In the genomic region with DNA sequence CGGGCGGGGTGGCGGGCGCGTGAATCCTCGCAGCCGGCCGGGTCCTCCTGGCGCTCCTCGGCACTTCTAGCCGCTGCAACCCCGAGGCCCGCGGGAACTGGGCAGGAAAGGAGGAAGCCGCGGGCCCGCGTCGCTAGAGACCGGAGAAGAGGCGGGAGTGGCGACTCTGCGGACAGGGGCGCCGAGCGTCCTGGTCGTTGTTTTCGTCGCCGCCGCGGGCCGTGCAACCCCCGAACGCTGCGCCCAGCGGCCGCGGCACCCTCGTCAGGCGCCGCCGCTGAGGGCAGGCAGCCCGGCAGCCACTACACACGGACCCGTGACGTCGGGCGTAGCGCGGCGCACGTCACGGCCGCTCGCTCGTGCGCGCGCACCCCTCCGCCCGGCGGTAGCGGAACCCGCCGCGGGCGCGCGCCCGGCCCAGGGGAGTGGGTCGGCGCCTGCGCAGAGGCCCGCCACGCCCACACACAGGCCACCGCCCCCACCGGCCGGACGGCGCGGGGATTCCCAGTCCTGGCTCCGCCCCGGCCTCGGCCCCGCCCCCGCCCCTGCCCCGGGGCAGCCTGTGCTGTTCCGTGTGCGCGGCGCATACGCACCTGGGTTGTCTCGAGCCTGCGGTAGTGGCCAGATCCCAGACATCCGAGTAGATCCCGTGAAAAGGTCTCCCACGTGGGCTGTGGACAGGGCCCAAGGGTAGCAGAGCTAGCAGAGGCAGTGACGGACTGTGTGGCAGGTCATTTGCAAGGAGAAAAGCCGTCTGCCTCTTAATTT, we compare ENCODE assay signal across 8 cellular contexts. TPM values are rescaled to one million over a fixed set of nuclear protein-coding genes. Genes with fewer than 3 reads are reported as not detected.
DNase-seq lines count a peak whose midpoint lies in the region; ATAC-seq and TF ChIP-seq lines count a peak whose summit lies in the region.

A gene with protein sequence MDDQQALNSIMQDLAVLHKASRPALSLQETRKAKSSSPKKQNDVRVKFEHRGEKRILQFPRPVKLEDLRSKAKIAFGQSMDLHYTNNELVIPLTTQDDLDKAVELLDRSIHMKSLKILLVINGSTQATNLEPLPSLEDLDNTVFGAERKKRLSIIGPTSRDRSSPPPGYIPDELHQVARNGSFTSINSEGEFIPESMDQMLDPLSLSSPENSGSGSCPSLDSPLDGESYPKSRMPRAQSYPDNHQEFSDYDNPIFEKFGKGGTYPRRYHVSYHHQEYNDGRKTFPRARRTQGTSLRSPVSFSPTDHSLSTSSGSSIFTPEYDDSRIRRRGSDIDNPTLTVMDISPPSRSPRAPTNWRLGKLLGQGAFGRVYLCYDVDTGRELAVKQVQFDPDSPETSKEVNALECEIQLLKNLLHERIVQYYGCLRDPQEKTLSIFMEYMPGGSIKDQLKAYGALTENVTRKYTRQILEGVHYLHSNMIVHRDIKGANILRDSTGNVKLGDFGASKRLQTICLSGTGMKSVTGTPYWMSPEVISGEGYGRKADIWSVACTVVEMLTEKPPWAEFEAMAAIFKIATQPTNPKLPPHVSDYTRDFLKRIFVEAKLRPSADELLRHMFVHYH (minus strand): TSS at position 321 of the 768 bp plus-strand sequence. CDS start 44,846 bp downstream, outside the sequence.

- H3K36me3 Mint-ChIP-seq in T-helper 1 cell treated with Interleukin-12 subunit alpha and Interleukin-12 subunit beta and Interleukin-4 antibody, amounts not matched to agents 30 μg/mL and 1 μg/mL, for 36 hours (ENCODE audit: low read depth) = peaks cover 3% of the 10 kb centered on the region
- H3K36me3 Mint-ChIP-seq in progenitor cell of endocrine pancreas (ENCODE audit: insufficient read depth) = no peaks in the 10 kb centered on the region

- H3K4me3 ChIP-seq in upper lobe of right lung = peak within 1 kb of the TSS; percentile 82

- in situ Hi-C loops in GM13977 (cut with MboI; ENCODE audit: low pct_unique_long_range_greater_than_20kb, low sequenced_read_pairs, unreplicated experiment) = no loop called here

- H3K9me3 Mint-ChIP-seq in T-helper 1 cell treated with Interleukin-12 subunit alpha and Interleukin-12 subunit beta and Interleukin-4 antibody, amounts not matched to agents 30 μg/mL and 1 μg/mL, for 36 hours = no peaks in the 10 kb centered on the region
- H3K9me3 Mint-ChIP-seq in progenitor cell of endocrine pancreas (ENCODE audit: low read depth) = no peaks in the 10 kb centered on the region

- H3K27ac ChIP-seq in upper lobe of right lung = peak within 1 kb of the TSS; percentile 100

- no peak for TF ChIP-seq CTCF in GM13977 (IDR thresholded peaks at IDR 0.05; ENCODE audit: extremely low read depth, insufficient read depth, missing control alignments)
- no peak for TF ChIP-seq CTCF in progenitor cell of endocrine pancreas (IDR thresholded peaks at IDR 0.05; ENCODE audit: unreplicated experiment)
- TF ChIP-seq CTCF in upper lobe of right lung (IDR thresholded peaks at IDR 0.05) = no peak

- H3K4me3 Mint-ChIP-seq in T-helper 1 cell treated with Interleukin-12 subunit alpha and Interleukin-12 subunit beta and Interleukin-4 antibody, amounts not matched to agents 30 μg/mL and 1 μg/mL, for 36 hours = peak within 1 kb of the TSS; percentile 93
- peak within 1 kb of the TSS; percentile 78 for H3K4me3 Mint-ChIP-seq in progenitor cell of endocrine pancreas (ENCODE audit: low read depth)

- H3K36me3 ChIP-seq in upper lobe of right lung = no peaks in the 10 kb centered on the region

- peaks cover 14% of the 10 kb centered on the region for H3K4me1 ChIP-seq in upper lobe of right lung

- DNase-seq in GM13977 (ENCODE audit: low spot score) (peak; percentile 97), NCI-H1436 treated with DMSO at 0.1 percent for 48 hours (lab: John Stamatoyannopoulos, UW) (peak; percentile 37), amniotic stem cell (lab: John Stamatoyannopoulos, UW) (peak; percentile 81), left cardiac atrium (peak; percentile 94), progenitor cell of endocrine pancreas (ENCODE audit: low spot score, unreplicated experiment) (peak; percentile 95), upper lobe of right lung (peak; percentile 97)

- ATAC-seq in HG02840 (IDR thresholded peaks at IDR 0.05; ENCODE audit: low FRiP score, unreplicated experiment) = peak; percentile 69
- ATAC-seq in left cardiac atrium = peak; percentile 94 to 96
- ATAC-seq in upper lobe of right lung = peak; percentile 94

- H3K27me3 Mint-ChIP-seq in T-helper 1 cell treated with Interleukin-12 subunit alpha and Interleukin-12 subunit beta and Interleukin-4 antibody, amounts not matched to agents 30 μg/mL and 1 μg/mL, for 36 hours (ENCODE audit: low read depth) = no peaks in the 10 kb centered on the region
- no peaks in the 10 kb centered on the region for H3K27me3 Mint-ChIP-seq in progenitor cell of endocrine pancreas

- H3K27ac Mint-ChIP-seq in T-helper 1 cell treated with Interleukin-12 subunit alpha and Interleukin-12 subunit beta and Interleukin-4 antibody, amounts not matched to agents 30 μg/mL and 1 μg/mL, for 36 hours = peak within 1 kb of the TSS; percentile 95
- H3K27ac Mint-ChIP-seq in progenitor cell of endocrine pancreas = peak within 1 kb of the TSS; percentile 95

- H3K9me3 ChIP-seq in upper lobe of right lung = no peaks in the 10 kb centered on the region

- peaks cover 52% of the 10 kb centered on the region for H3K4me1 Mint-ChIP-seq in T-helper 1 cell treated with Interleukin-12 subunit alpha and Interleukin-12 subunit beta and Interleukin-4 antibody, amounts not matched to agents 30 μg/mL and 1 μg/mL, for 36 hours (ENCODE audit: low read depth)
- H3K4me1 Mint-ChIP-seq in progenitor cell of endocrine pancreas (ENCODE audit: low read depth) = peaks cover 27% of the 10 kb centered on the region

- intact Hi-C loops in left cardiac atrium (cut with DNase I) = no loop called here
- intact Hi-C loops in upper lobe of right lung (cut with DNase I) = no loop called here

- no peaks in the 10 kb centered on the region for H3K27me3 ChIP-seq in upper lobe of right lung

RNA-seq across cellular contexts. Expression of the gene that starts here (rescaled TPM):
- 10 to 100 TPM; 29.3 to 31.2 TPM for total RNA-seq in left cardiac atrium
- 33.9 and 34.5 TPM in 2 replicates for total RNA-seq in progenitor cell of endocrine pancreas
- 71.5 TPM for total RNA-seq in upper lobe of right lung

Comparison
In these comparisons a context has a peak if more than half of its experiments do, and no peak if none do; other contexts are left out.
1. Peak in every context shown above with its lines: DNase-seq, ATAC-seq, H3K4me3 ChIP-seq and H3K27ac ChIP-seq.
2. DNase-seq: peak in every context shown above with its lines; median percentile 97 in GM13977; 97 in upper lobe of right lung; 95 in progenitor cell of endocrine pancreas; 94 in left cardiac atrium; 81 in amniotic stem cell; 37 in NCI-H1436 treated with DMSO at 0.1 percent for 48 hours.